ENCODE assay signal across 22 cellular contexts in the genomic region with DNA sequence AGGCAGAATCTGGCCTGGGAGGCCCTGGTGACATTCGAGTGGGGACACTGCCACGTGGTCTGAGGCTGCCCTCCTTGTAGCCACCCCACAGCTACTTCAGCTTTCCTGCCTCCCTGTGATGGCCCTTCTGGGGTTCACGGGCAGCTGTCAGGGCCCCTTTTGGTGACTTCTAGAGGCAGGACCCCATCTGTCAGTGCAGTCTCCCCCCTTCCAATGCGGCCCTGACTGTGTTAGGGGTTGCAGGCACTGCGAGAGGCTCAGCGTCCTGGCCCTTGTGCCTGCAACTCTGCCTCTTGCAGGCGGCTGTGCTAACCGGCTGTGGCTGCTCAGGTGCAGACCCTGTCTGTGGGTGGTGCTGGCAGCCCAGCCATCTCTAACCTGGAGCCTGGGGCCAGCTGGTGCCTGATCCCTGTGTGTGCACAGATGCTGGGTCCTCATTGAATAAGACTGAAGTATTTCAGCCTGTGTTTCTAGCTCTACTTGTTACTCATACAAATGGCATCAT.
"Had no signal": no experiment of that assay in that cellular context is flagged by ENCODE, and none has a peak within 500 bp of the region (broad histone marks: within the 10 kb centered on the region; RNA-seq: fewer than 3 reads in every experiment).

No MANE protein-coding gene starts in this region.

- ATAC-seq: effector memory CD8-positive, alpha-beta T cell; esophagus mucosa had no signal

- H3K4me1 ChIP-seq: adrenal gland, ascending aorta, upper lobe of left lung had no signal

- H3K4me3 ChIP-seq: adrenal gland, ascending aorta, dorsolateral prefrontal cortex, upper lobe of left lung had no signal

- H3K4me3 Mint-ChIP-seq: activated B cell treated with CpG ODN at 0.5 μM for 24 hours; activated CD4-positive, alpha-beta memory T cell treated with anti-CD3 and anti-CD28 coated beads for 36 hours; activated naive CD4-positive, alpha-beta T cell treated with anti-CD3 and anti-CD28 coated beads, Interleukin-2, amount 50 U/mL, for 24 hours; neural crest cell had no signal

- DNase-seq: activated B cell treated with CpG ODN at 0.5 μM for 24 hours; activated CD4-positive, alpha-beta memory T cell treated with anti-CD3 and anti-CD28 coated beads for 36 hours; activated CD4-positive, alpha-beta T cell treated with anti-CD3 and anti-CD28 coated beads for 48 hours; activated effector memory CD4-positive, alpha-beta T cell treated with anti-CD3 and anti-CD28 coated beads, Interleukin-2, amount 50 U/mL, for 16 hours; activated T-cell treated with anti-CD3 and anti-CD28 coated beads for 4 hours; brain microvascular endothelial cell; caudate nucleus; dorsolateral prefrontal cortex; effector memory CD8-positive, alpha-beta T cell; hippocampal formation; midbrain; stimulated activated CD4-positive, alpha-beta T cell treated with anti-CD3 and anti-CD28 coated beads, Interleukin-2, amount 100 ng/mL, for 48 hours; stimulated activated CD8-positive, alpha-beta memory T cell treated with anti-CD3 and anti-CD28 coated beads, Interleukin-4, amount 100 ng/mL, for 48 hours; stimulated activated naive CD4-positive, alpha-beta T cell; T-helper 1 cell; T1000 had no signal

- H3K27ac ChIP-seq: adrenal gland, ascending aorta, brain microvascular endothelial cell, upper lobe of left lung had no signal

- H3K27ac Mint-ChIP-seq: activated B cell treated with CpG ODN at 0.5 μM for 24 hours; activated CD4-positive, alpha-beta memory T cell treated with anti-CD3 and anti-CD28 coated beads for 36 hours; activated naive CD4-positive, alpha-beta T cell treated with anti-CD3 and anti-CD28 coated beads, Interleukin-2, amount 50 U/mL, for 24 hours had no signal

- H3K9me3 Mint-ChIP-seq: activated B cell treated with CpG ODN at 0.5 μM for 24 hours; activated CD4-positive, alpha-beta memory T cell treated with anti-CD3 and anti-CD28 coated beads for 36 hours; activated naive CD4-positive, alpha-beta T cell treated with anti-CD3 and anti-CD28 coated beads, Interleukin-2, amount 50 U/mL, for 24 hours; effector memory CD8-positive, alpha-beta T cell; neural crest cell had no signal

- H3K27me3 ChIP-seq: adrenal gland, ascending aorta, brain microvascular endothelial cell, dorsolateral prefrontal cortex, upper lobe of left lung had no signal

- H3K4me1 Mint-ChIP-seq: activated B cell treated with CpG ODN at 0.5 μM for 24 hours, neural crest cell had no signal

- H3K27me3 Mint-ChIP-seq: activated B cell treated with CpG ODN at 0.5 μM for 24 hours; activated CD4-positive, alpha-beta memory T cell treated with anti-CD3 and anti-CD28 coated beads for 36 hours; activated naive CD4-positive, alpha-beta T cell treated with anti-CD3 and anti-CD28 coated beads, Interleukin-2, amount 50 U/mL, for 24 hours; effector memory CD8-positive, alpha-beta T cell had no signal

- H3K9me3 ChIP-seq: adrenal gland, ascending aorta, upper lobe of left lung had no signal
